In the genomic region with DNA sequence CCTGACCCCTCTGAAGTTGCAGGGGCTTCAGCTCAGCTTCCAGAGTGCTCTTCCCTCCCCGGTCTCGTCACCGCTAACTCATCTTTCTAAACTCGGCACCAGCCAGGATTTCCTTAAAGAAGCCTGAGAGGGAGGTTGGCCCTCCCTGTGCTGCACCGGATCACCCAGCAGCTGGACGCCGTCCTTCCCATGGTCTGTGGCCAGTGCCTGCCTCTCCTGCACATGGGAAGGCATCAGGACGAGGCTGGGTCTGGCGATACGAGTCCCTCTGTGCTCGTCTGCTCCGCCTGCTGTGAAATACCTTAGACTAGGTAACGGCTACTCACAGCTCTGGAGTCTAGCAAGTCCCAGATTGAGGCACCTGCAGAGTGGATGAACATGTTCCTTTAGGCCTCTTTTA, we compare ENCODE assay signal across 22 cellular contexts.
A peak's percentile ranks its signal among the peaks of the same experiment; 100 is the strongest.
DNase-seq lines count a peak whose midpoint lies in the region; ATAC-seq and TF ChIP-seq lines count a peak whose summit lies in the region.
"Had no signal": no experiment of that assay in that cellular context is flagged by ENCODE, and none has a peak within 500 bp of the region (broad histone marks: within the 10 kb centered on the region; RNA-seq: fewer than 3 reads in every experiment).

No MANE protein-coding gene starts in this region.

- peak overlapping the region; percentile 5 to 35 for H3K27ac Mint-ChIP-seq in natural killer cell
- peak overlapping the region in 1 of 2 donors; percentile 25 for H3K27ac Mint-ChIP-seq in natural killer cell treated with Interleukin-12 subunit alpha and Interleukin-12 subunit beta and Interleukin-15 and Interleukin-18, amount 100 ng/mL, for 72 hours
- peak overlapping the region; percentile 41 for H3K27ac Mint-ChIP-seq in activated T-helper 17 cell treated with anti-CD3 and anti-CD28 coated beads, Interleukin-2, amount 50 U/mL, for 72 hours
- peak overlapping the region in 5 of 6 donors; percentile 65 to 96 (median 87) for H3K27ac Mint-ChIP-seq in naive B cell
- H3K27ac Mint-ChIP-seq: T-helper 2 cell treated with Interferon-gamma antibody and Interleukin-4, amounts not matched to agents 5 μg/mL and 100 μg/mL, for 36 hours had no signal

- DNase-seq in natural killer cell (no peak), naive B cell (no peak), HK-2 (ENCODE audit: unreplicated experiment) (no peak), activated gamma-delta T cell treated with Interleukin-2 at 50 U/mL for 16 hours (no peak), NCI-H1092 treated with DMSO at 0.1 percent for 48 hours (lab: John Stamatoyannopoulos, UW) (no peak), HEK293T (ENCODE audit: extremely low spot score) (no peak)
- no peak for DNase-seq in natural killer cell treated with Interleukin-12 subunit alpha and Interleukin-12 subunit beta and Interleukin-15 and Interleukin-18, amount 100 ng/mL, for 72 hours (ENCODE audit: low spot score)
- DNase-seq: activated naive CD4-positive, alpha-beta T cell treated with anti-CD3 and anti-CD28 coated beads, Interleukin-2, amount 50 U/mL, for 16 hours; DMS53; effector memory CD4-positive, alpha-beta T cell; esophagus squamous epithelium; H9; NCI-H1930; NCI-H226; NCI-H82; PC-9; stimulated activated CD4-positive, alpha-beta T cell treated with anti-CD3 and anti-CD28 coated beads, Interleukin-4, amount 100 ng/mL, for 4 hours had no signal

- H3K27me3 Mint-ChIP-seq in natural killer cell (ENCODE audit: low read depth in 2 of 2) = peaks cover 0 to 7% of the 10 kb centered on the region in 2 donors
- peaks cover 3 to 4% of the 10 kb centered on the region in 2 donors for H3K27me3 Mint-ChIP-seq in natural killer cell treated with Interleukin-12 subunit alpha and Interleukin-12 subunit beta and Interleukin-15 and Interleukin-18, amount 100 ng/mL, for 72 hours
- no peaks in the 10 kb centered on the region for H3K27me3 Mint-ChIP-seq in activated T-helper 17 cell treated with anti-CD3 and anti-CD28 coated beads, Interleukin-2, amount 50 U/mL, for 72 hours
- H3K27me3 Mint-ChIP-seq in naive B cell = no peaks in the 10 kb centered on the region
- H3K27me3 Mint-ChIP-seq: activated CD8-positive, alpha-beta T cell treated with anti-CD3 and anti-CD28 coated beads for 36 hours; CD4-positive, CD25-positive, alpha-beta regulatory T cell had no signal

- H3K4me1 Mint-ChIP-seq in natural killer cell (peaks cover 18 to 20% of the 10 kb centered on the region in 2 donors), naive B cell (peaks cover 64 to 93% (median 70%) of the 10 kb centered on the region in 3 donors)
- H3K4me1 Mint-ChIP-seq in natural killer cell treated with Interleukin-12 subunit alpha and Interleukin-12 subunit beta and Interleukin-15 and Interleukin-18, amount 100 ng/mL, for 72 hours (ENCODE audit: low read depth in 2 of 2) = peaks cover 13 to 17% of the 10 kb centered on the region in 2 donors
- peaks cover 17% of the 10 kb centered on the region for H3K4me1 Mint-ChIP-seq in activated T-helper 17 cell treated with anti-CD3 and anti-CD28 coated beads, Interleukin-2, amount 50 U/mL, for 72 hours
- H3K4me1 Mint-ChIP-seq: H9 had no signal

- TF ChIP-seq CTCF in natural killer cell (IDR thresholded peaks at IDR 0.05) = no peak

- no peak for ATAC-seq in natural killer cell
- no peak for ATAC-seq in natural killer cell treated with Interleukin-12 subunit alpha and Interleukin-12 subunit beta and Interleukin-15 and Interleukin-18, amount 100 ng/mL, for 72 hours
- ATAC-seq in activated T-helper 17 cell treated with anti-CD3 and anti-CD28 coated beads, Interleukin-2, amount 50 U/mL, for 72 hours (replicated peaks) = no peak
- no peak for ATAC-seq in naive B cell (ENCODE audit: low read depth in 2 of 2)
- ATAC-seq: A549; activated CD8-positive, alpha-beta T cell treated with anti-CD3 and anti-CD28 coated beads for 36 hours had no signal

- H3K36me3 Mint-ChIP-seq in natural killer cell (no peaks in the 10 kb centered on the region), naive B cell (no peaks in the 10 kb centered on the region)
- H3K36me3 Mint-ChIP-seq in natural killer cell treated with Interleukin-12 subunit alpha and Interleukin-12 subunit beta and Interleukin-15 and Interleukin-18, amount 100 ng/mL, for 72 hours = no peaks in the 10 kb centered on the region
- H3K36me3 Mint-ChIP-seq in activated T-helper 17 cell treated with anti-CD3 and anti-CD28 coated beads, Interleukin-2, amount 50 U/mL, for 72 hours (ENCODE audit: low read depth) = no peaks in the 10 kb centered on the region

- CTCF ChIA-PET in HEK293T (lab: Yijun Ruan, JAX) = no interaction called here

- H3K9me3 Mint-ChIP-seq in natural killer cell (no peaks in the 10 kb centered on the region), naive B cell (peaks cover 0 to 2% (median 0%) of the 10 kb centered on the region in 7 donors)
- no peaks in the 10 kb centered on the region for H3K9me3 Mint-ChIP-seq in natural killer cell treated with Interleukin-12 subunit alpha and Interleukin-12 subunit beta and Interleukin-15 and Interleukin-18, amount 100 ng/mL, for 72 hours
- H3K9me3 Mint-ChIP-seq in activated T-helper 17 cell treated with anti-CD3 and anti-CD28 coated beads, Interleukin-2, amount 50 U/mL, for 72 hours = no peaks in the 10 kb centered on the region
- H3K9me3 Mint-ChIP-seq: activated CD8-positive, alpha-beta T cell treated with anti-CD3 and anti-CD28 coated beads for 36 hours; CD4-positive, CD25-positive, alpha-beta regulatory T cell; H9; T-helper 2 cell treated with Interferon-gamma antibody and Interleukin-4, amounts not matched to agents 5 μg/mL and 100 μg/mL, for 36 hours had no signal

- POLR2A ChIA-PET in HEK293T (lab: Yijun Ruan, JAX) = no interaction called here

- H3K4me3 Mint-ChIP-seq in natural killer cell (peak overlapping the region; percentile 26), naive B cell (peak overlapping the region in 3 of 8 donors; percentile 3 to 55 (median 52))
- no peak overlapping the region for H3K4me3 Mint-ChIP-seq in natural killer cell treated with Interleukin-12 subunit alpha and Interleukin-12 subunit beta and Interleukin-15 and Interleukin-18, amount 100 ng/mL, for 72 hours
- peak overlapping the region; percentile 26 for H3K4me3 Mint-ChIP-seq in activated T-helper 17 cell treated with anti-CD3 and anti-CD28 coated beads, Interleukin-2, amount 50 U/mL, for 72 hours
- H3K4me3 Mint-ChIP-seq: activated CD8-positive, alpha-beta T cell treated with anti-CD3 and anti-CD28 coated beads for 36 hours; CD4-positive, CD25-positive, alpha-beta regulatory T cell; H9; T-helper 2 cell treated with Interferon-gamma antibody and Interleukin-4, amounts not matched to agents 5 μg/mL and 100 μg/mL, for 36 hours had no signal

- intact Hi-C loops in natural killer cell (cut with micrococcal nuclease) = no loop called here

TF ChIP-seq in HEK293T, 16 proteins besides CTCF, POLR2A, EP300 and RAD21:
- TF ChIP-seq FOXK2 (IDR thresholded peaks at IDR 0.05) (no peak), HDGF (IDR thresholded peaks at IDR 0.05; ENCODE audit: borderline replicate concordance) (no peak), NFRKB (IDR thresholded peaks at IDR 0.05) (no peak), BHLHE40 (IDR thresholded peaks at IDR 0.05; ENCODE audit: borderline replicate concordance) (no peak), TARDBP (IDR thresholded peaks at IDR 0.05) (no peak), LEF1 (IDR thresholded peaks at IDR 0.05; ENCODE audit: borderline replicate concordance) (no peak), ZNF384 (IDR thresholded peaks at IDR 0.05) (no peak), ELF4 (IDR thresholded peaks at IDR 0.05) (no peak), SP1 (IDR thresholded peaks at IDR 0.05) (no peak), SUZ12 (IDR thresholded peaks at IDR 0.05) (no peak)
- TF ChIP-seq, protein P1, sequence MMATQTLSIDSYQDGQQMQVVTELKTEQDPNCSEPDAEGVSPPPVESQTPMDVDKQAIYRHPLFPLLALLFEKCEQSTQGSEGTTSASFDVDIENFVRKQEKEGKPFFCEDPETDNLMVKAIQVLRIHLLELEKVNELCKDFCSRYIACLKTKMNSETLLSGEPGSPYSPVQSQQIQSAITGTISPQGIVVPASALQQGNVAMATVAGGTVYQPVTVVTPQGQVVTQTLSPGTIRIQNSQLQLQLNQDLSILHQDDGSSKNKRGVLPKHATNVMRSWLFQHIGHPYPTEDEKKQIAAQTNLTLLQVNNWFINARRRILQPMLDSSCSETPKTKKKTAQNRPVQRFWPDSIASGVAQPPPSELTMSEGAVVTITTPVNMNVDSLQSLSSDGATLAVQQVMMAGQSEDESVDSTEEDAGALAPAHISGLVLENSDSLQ (IDR thresholded peaks at IDR 0.05) = no peak
